Comparison of ENCODE assay signal across 18 cellular contexts in genomic region chr20:44219287-44219686, GRCh38. TPM values are rescaled to one million over a fixed set of nuclear protein-coding genes. Genes with fewer than 3 reads are reported as not detected.
DNase-seq lines count a peak whose midpoint lies in the region; ATAC-seq, FAIRE-seq and TF ChIP-seq lines count a peak whose summit lies in the region.
"Had no signal": no experiment of that assay in that cellular context is flagged by ENCODE, and none has a peak within 500 bp of the region (broad histone marks: within the 10 kb centered on the region; RNA-seq: fewer than 3 reads in every experiment).

No MANE protein-coding gene starts in this region.

- H3K9me3 ChIP-seq in T-helper 17 cell (ENCODE audit: control insufficient read depth, low read length, poor library complexity, severe bottlenecking) = no peaks in the 10 kb centered on the region
- no peaks in the 10 kb centered on the region for H3K9me3 ChIP-seq in endodermal cell (ENCODE audit: control insufficient read depth, low read length)
- H3K9me3 ChIP-seq: ovary, tibial artery had no signal

- WGBS in endodermal cell (ENCODE audit: insufficient coverage in 1 of 2, insufficient read length in 1 of 2), 2 experiments = 59% methylated on average over 1 of the region's 2 CpGs; no CpG with 5 or more reads in 1 of the 2 experiments

- H3K4me3 ChIP-seq in endodermal cell (ENCODE audit: low read length) = no peak overlapping the region
- H3K4me3 ChIP-seq: ovary, tibial artery had no signal

- H3K4me1 Mint-ChIP-seq in activated naive CD4-positive, alpha-beta T cell treated with anti-CD3 and anti-CD28 coated beads, Interleukin-2, amount 10 ng/mL, durations not matched to agents 7 days and 5 days = peaks cover 58% of the 10 kb centered on the region
- H3K4me1 Mint-ChIP-seq in T-helper 17 cell (peaks cover 53% of the 10 kb centered on the region), endodermal cell (peaks cover 17% of the 10 kb centered on the region)
- peaks cover 47% of the 10 kb centered on the region for H3K4me1 Mint-ChIP-seq in stimulated activated effector memory CD8-positive, alpha-beta T cell treated with anti-CD3 and anti-CD28 coated beads, Interleukin-12 subunit alpha, Interleukin-12 subunit beta, amount 100 ng/mL, for 72 hours

- TF ChIP-seq POLR2A in GM12891 (IDR thresholded peaks at IDR 0.05; ENCODE audit: low read depth, low read length) = no peak

- H3K4me3 Mint-ChIP-seq in activated naive CD4-positive, alpha-beta T cell treated with anti-CD3 and anti-CD28 coated beads, Interleukin-2, amount 10 ng/mL, durations not matched to agents 7 days and 5 days = peak overlapping the region; percentile 72
- peak overlapping the region; percentile 93 for H3K4me3 Mint-ChIP-seq in T-helper 17 cell
- no peak overlapping the region for H3K4me3 Mint-ChIP-seq in endodermal cell
- H3K4me3 Mint-ChIP-seq in stimulated activated effector memory CD8-positive, alpha-beta T cell treated with anti-CD3 and anti-CD28 coated beads, Interleukin-12 subunit alpha, Interleukin-12 subunit beta, amount 100 ng/mL, for 72 hours = peak overlapping the region; percentile 70

- DNase-seq in activated naive CD4-positive, alpha-beta T cell treated with anti-CD3 and anti-CD28 coated beads, Interleukin-2, amount 10 ng/mL, durations not matched to agents 7 days and 5 days = peak; percentile 29
- no peak for DNase-seq in activated naive CD4-positive, alpha-beta T cell treated with Interleukin-2 at 50 U/mL for 16 hours
- no peak for DNase-seq in T-helper 17 cell
- DNase-seq in endodermal cell = no peak
- DNase-seq in stimulated activated effector memory CD8-positive, alpha-beta T cell treated with anti-CD3 and anti-CD28 coated beads, Interleukin-12 subunit alpha, Interleukin-12 subunit beta, amount 100 ng/mL, for 72 hours (ENCODE audit: low spot score in 2 of 2) = no peak
- DNase-seq in GM12891 (ENCODE audit: insufficient read length, low spot score) = no peak
- DNase-seq in globus pallidus (ENCODE audit: low spot score) = no peak
- DNase-seq: aorta, cortex of kidney, mammary epithelial cell, NCI-H1694 treated with DMSO at 0.1 percent for 48 hours, ovary, T1000, tibial artery had no signal

- no peaks in the 10 kb centered on the region for H3K9me3 Mint-ChIP-seq in activated naive CD4-positive, alpha-beta T cell treated with anti-CD3 and anti-CD28 coated beads, Interleukin-2, amount 10 ng/mL, durations not matched to agents 7 days and 5 days
- no peaks in the 10 kb centered on the region for H3K9me3 Mint-ChIP-seq in endodermal cell
- H3K9me3 Mint-ChIP-seq in stimulated activated effector memory CD8-positive, alpha-beta T cell treated with anti-CD3 and anti-CD28 coated beads, Interleukin-12 subunit alpha, Interleukin-12 subunit beta, amount 100 ng/mL, for 72 hours = no peaks in the 10 kb centered on the region

- peak overlapping the region; percentile 54 for H3K9ac ChIP-seq in endodermal cell (ENCODE audit: extremely low read depth, low read length, poor library complexity, severe bottlenecking)

- no peak for FAIRE-seq in GM12891 (lab: Jason Lieb, UNC)

- H3K36me3 ChIP-seq in endodermal cell (ENCODE audit: control insufficient read depth, insufficient read depth, low read length) = no peaks in the 10 kb centered on the region
- H3K36me3 ChIP-seq: ovary had no signal

- CTCF ChIA-PET in activated naive CD4-positive, alpha-beta T cell treated with anti-CD3 and anti-CD28 coated beads, Interleukin-2, amount 10 ng/mL, durations not matched to agents 7 days and 5 days (lab: Charles Lee) = interaction anchor here (0.8 to 9.1 kb wide), 10 partner anchors 9 to 462 kb away, joined by 3 to 351 read pairs (median 8); partner anchors contain the start of genes FITM2 and OSER1

- peak overlapping the region; percentile 89 for H3K27ac Mint-ChIP-seq in activated naive CD4-positive, alpha-beta T cell treated with anti-CD3 and anti-CD28 coated beads, Interleukin-2, amount 10 ng/mL, durations not matched to agents 7 days and 5 days
- H3K27ac Mint-ChIP-seq in T-helper 17 cell = peak overlapping the region; percentile 96
- H3K27ac Mint-ChIP-seq in endodermal cell = peak overlapping the region; percentile 93
- H3K27ac Mint-ChIP-seq in stimulated activated effector memory CD8-positive, alpha-beta T cell treated with anti-CD3 and anti-CD28 coated beads, Interleukin-12 subunit alpha, Interleukin-12 subunit beta, amount 100 ng/mL, for 72 hours = peak overlapping the region; percentile 39

- ATAC-seq in T-helper 17 cell (peak; percentile 20), GM18858 (IDR thresholded peaks at IDR 0.05; ENCODE audit: unreplicated experiment) (no peak)
- ATAC-seq in stimulated activated effector memory CD8-positive, alpha-beta T cell treated with anti-CD3 and anti-CD28 coated beads, Interleukin-12 subunit alpha, Interleukin-12 subunit beta, amount 100 ng/mL, for 72 hours = peak; percentile 19

- peaks cover 5% of the 10 kb centered on the region for H3K36me3 Mint-ChIP-seq in activated naive CD4-positive, alpha-beta T cell treated with anti-CD3 and anti-CD28 coated beads, Interleukin-2, amount 10 ng/mL, durations not matched to agents 7 days and 5 days
- H3K36me3 Mint-ChIP-seq in T-helper 17 cell (ENCODE audit: low read depth) = peaks cover 9% of the 10 kb centered on the region
- no peaks in the 10 kb centered on the region for H3K36me3 Mint-ChIP-seq in endodermal cell (ENCODE audit: low read depth)
- H3K36me3 Mint-ChIP-seq in stimulated activated effector memory CD8-positive, alpha-beta T cell treated with anti-CD3 and anti-CD28 coated beads, Interleukin-12 subunit alpha, Interleukin-12 subunit beta, amount 100 ng/mL, for 72 hours = no peaks in the 10 kb centered on the region

- H3K4me1 ChIP-seq in endodermal cell (ENCODE audit: control insufficient read depth, insufficient read depth, low read length) = peaks cover 9% of the 10 kb centered on the region

- no peak overlapping the region for H3K27ac ChIP-seq in endodermal cell (ENCODE audit: low read depth, low read length)
- H3K27ac ChIP-seq: ovary, RWPE1, tibial artery had no signal

- no peak for TF ChIP-seq CTCF in endodermal cell (conservative IDR thresholded peaks at IDR 0.05)

- H3K27me3 ChIP-seq in endodermal cell (ENCODE audit: control insufficient read depth, insufficient read depth, low read length, poor library complexity, severe bottlenecking) = no peaks in the 10 kb centered on the region
- H3K27me3 ChIP-seq: ovary, tibial artery had no signal

- H3K27me3 Mint-ChIP-seq in activated naive CD4-positive, alpha-beta T cell treated with anti-CD3 and anti-CD28 coated beads, Interleukin-2, amount 10 ng/mL, durations not matched to agents 7 days and 5 days = no peaks in the 10 kb centered on the region
- H3K27me3 Mint-ChIP-seq in T-helper 17 cell = no peaks in the 10 kb centered on the region
- no peaks in the 10 kb centered on the region for H3K27me3 Mint-ChIP-seq in endodermal cell (ENCODE audit: insufficient read depth)

TF ChIP-seq in GM12891, 5 proteins besides CTCF, POLR2A, EP300 and RAD21:
- TF ChIP-seq TAF1 (IDR thresholded peaks at IDR 0.05; ENCODE audit: low read depth, low read length) = no peak
- no peak for TF ChIP-seq SPI1 (IDR thresholded peaks at IDR 0.05; ENCODE audit: low read depth, low read length)
- no peak for TF ChIP-seq PAX5 (IDR thresholded peaks at IDR 0.05; ENCODE audit: insufficient read depth, low read length, severe bottlenecking)
- TF ChIP-seq POU2F2 (IDR thresholded peaks at IDR 0.05; ENCODE audit: low read depth, low read length) = no peak
- TF ChIP-seq POLR2AphosphoS5 (IDR thresholded peaks at IDR 0.05; ENCODE audit: low read depth, low read length) = no peak

RNA-seq across cellular contexts. Expression of gene OSER1, which starts 8.7 kb away (rescaled TPM):
- total RNA-seq in T-helper 17 cell (100 to 1,000 TPM in 1 of 2 donors, 10 to 100 TPM in 1; 88.5 to 103 TPM), endodermal cell (10 to 100 TPM; 34.2 to 38.7 TPM)
- polyA plus RNA-seq in endodermal cell (2013, experiment 1 of 2) = 41.1 TPM
- 40.1 TPM for polyA plus RNA-seq in endodermal cell (2013, experiment 2 of 2)
- polyA plus RNA-seq in GM12891 (2012; ENCODE audit: low read depth, missing spikeins) = 24.7 TPM

RNA-seq across cellular contexts. Expression of gene GDAP1L1, which starts 27.8 kb away (rescaled TPM):
- total RNA-seq in T-helper 17 cell (not detected), endodermal cell (1 to 10 TPM in 1 of 2 donors, not detected in 1; 1.9 TPM)
- polyA plus RNA-seq in endodermal cell (2013, experiment 1 of 2) = 14.1 TPM
- polyA plus RNA-seq in endodermal cell (2013, experiment 2 of 2) = 13.1 TPM
- polyA plus RNA-seq in GM12891 (2012; ENCODE audit: low read depth, missing spikeins) = 0.33 TPM
- total RNA-seq: activated CD8-positive, alpha-beta memory T cell treated with anti-CD3 and anti-CD28 coated beads for 36 hours; aorta; fibroblast of lung; mammary epithelial cell had no signal
- polyA plus RNA-seq: aorta, fibroblast of lung, mammary epithelial cell had no signal

RNA-seq across cellular contexts. Expression of gene JPH2, which starts 32.3 kb away (rescaled TPM):
- not detected for total RNA-seq in T-helper 17 cell
- 1 to 10 TPM in 1 of 2 donors, under 1 TPM in 1; 0.86 to 1.0 TPM for total RNA-seq in endodermal cell
- 2.0 TPM for polyA plus RNA-seq in endodermal cell (2013, experiment 1 of 2)
- 2.2 TPM for polyA plus RNA-seq in endodermal cell (2013, experiment 2 of 2)
- polyA plus RNA-seq in GM12891 (2012; ENCODE audit: low read depth, missing spikeins) = 0.06 TPM
- total RNA-seq: activated CD8-positive, alpha-beta memory T cell treated with anti-CD3 and anti-CD28 coated beads for 36 hours had no signal

Comparison
In these comparisons a context has a peak if more than half of its experiments do, and no peak if none do; other contexts are left out.
1. H3K27ac Mint-ChIP-seq: peak in every context shown above with its lines; median percentile 96 in T-helper 17 cell; 93 in endodermal cell; 89 in activated naive CD4-positive, alpha-beta T cell treated with anti-CD3 and anti-CD28 coated beads, Interleukin-2, amount 10 ng/mL, durations not matched to agents 7 days and 5 days; 39 in stimulated activated effector memory CD8-positive, alpha-beta T cell treated with anti-CD3 and anti-CD28 coated beads, Interleukin-12 subunit alpha, Interleukin-12 subunit beta, amount 100 ng/mL, for 72 hours.